In the genomic region with DNA sequence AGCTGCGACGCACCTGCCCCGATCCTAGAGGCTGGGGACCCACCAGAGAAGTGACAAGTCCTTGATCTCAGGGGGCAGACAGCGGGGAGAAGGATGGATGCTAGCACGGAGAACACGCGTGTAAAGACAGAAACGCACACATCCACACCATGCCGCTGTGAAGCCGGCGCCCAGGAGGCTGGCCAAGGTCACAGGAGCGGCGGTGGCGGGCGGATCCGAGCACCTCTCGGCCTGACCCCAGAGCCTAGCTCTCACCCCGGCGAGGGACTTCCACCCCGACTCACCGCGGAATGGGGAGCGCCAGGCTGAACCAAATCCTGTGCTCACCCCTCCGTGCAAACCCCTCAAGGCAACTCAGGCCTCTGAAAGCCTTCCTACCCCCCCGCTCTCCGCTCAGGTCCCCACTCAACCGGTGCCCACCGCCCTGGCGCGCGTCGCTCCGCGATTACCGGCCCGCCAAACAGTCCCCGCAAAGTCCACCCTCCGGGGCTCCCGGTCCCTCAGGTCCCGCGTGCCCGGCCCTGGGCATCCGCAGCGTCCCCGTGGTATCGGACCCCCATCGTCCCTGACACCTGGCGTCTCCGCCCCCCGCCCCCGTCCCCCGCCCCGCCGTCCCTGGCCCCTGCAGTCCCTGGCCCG, we compare ENCODE assay signal across 8 cellular contexts. TPM values are rescaled to one million over a fixed set of nuclear protein-coding genes. Genes with fewer than 3 reads are reported as not detected.
DNase-seq lines count a peak whose midpoint lies in the region; ATAC-seq, FAIRE-seq and TF ChIP-seq lines count a peak whose summit lies in the region.

No MANE protein-coding gene starts in this region.

- H3K4me1 Mint-ChIP-seq in endothelial cell (ENCODE audit: unreplicated experiment), result peaks cover 35% of the 10 kb centered on the region
- peaks cover 4 to 44% (median 28%) of the 10 kb centered on the region in 7 donors for H3K4me1 Mint-ChIP-seq in naive thymus-derived CD4-positive, alpha-beta T cell

- peak in 1 of 2 experiments; percentile 22; a peak in 4 of 6 replicates for ATAC-seq in A549
- peak; percentile 14 for ATAC-seq in naive thymus-derived CD4-positive, alpha-beta T cell
- no peak for ATAC-seq in GM19463 (IDR thresholded peaks at IDR 0.05; ENCODE audit: unreplicated experiment)

- intact Hi-C loops in naive thymus-derived CD4-positive, alpha-beta T cell (cut with micrococcal nuclease), result loop anchor here in 1 of 2 donors (2.0 kb wide), 1 partner anchor 24 kb away; no protein-coding TSS in a partner anchor

- H3K27ac Mint-ChIP-seq in endothelial cell (ENCODE audit: unreplicated experiment), result no peak overlapping the region
- peak overlapping the region in 7 of 9 donors; percentile 65 to 90 (median 78) for H3K27ac Mint-ChIP-seq in naive thymus-derived CD4-positive, alpha-beta T cell

- H3K36me3 Mint-ChIP-seq in endothelial cell (ENCODE audit: low read depth, unreplicated experiment), result peaks cover 13% of the 10 kb centered on the region
- H3K36me3 Mint-ChIP-seq in naive thymus-derived CD4-positive, alpha-beta T cell, result peaks cover 0 to 5% (median 4%) of the 10 kb centered on the region in 5 donors

- H3K27me3 ChIP-seq in NT2/D1 (ENCODE audit: insufficient read depth, insufficient read length), result peaks cover 30% of the 10 kb centered on the region
- no peaks in the 10 kb centered on the region for H3K27me3 ChIP-seq in naive thymus-derived CD4-positive, alpha-beta T cell (ENCODE audit: control insufficient read depth in 2 of 2, insufficient read depth in 2 of 2, low read length in 2 of 2)

- peaks cover 7% of the 10 kb centered on the region; the same call in 1 of the 3 replicates for H3K4me1 ChIP-seq in A549
- H3K4me1 ChIP-seq in NT2/D1 (ENCODE audit: insufficient read depth, insufficient read length), result peaks cover 3% of the 10 kb centered on the region
- peaks cover 0 to 7% of the 10 kb centered on the region in 2 donors for H3K4me1 ChIP-seq in naive thymus-derived CD4-positive, alpha-beta T cell (ENCODE audit: control insufficient read depth in 2 of 2, insufficient read depth in 2 of 2, low read length in 2 of 2)

- POLR2A ChIA-PET in A549 (lab: Yijun Ruan, JAX), result no interaction called here
- POLR2A ChIA-PET in naive thymus-derived CD4-positive, alpha-beta T cell (lab: Charles Lee), result interaction anchor here (0.7 kb wide), 1 partner anchor 65 kb away, joined by 3 read pairs; no protein-coding TSS in a partner anchor

- peak overlapping the region; percentile 66 to 90 for H3K27ac ChIP-seq in A549
- no peak overlapping the region for H3K27ac ChIP-seq in naive thymus-derived CD4-positive, alpha-beta T cell (ENCODE audit: low read depth, low read length)

- DNase-seq in A549 (ENCODE audit: low read depth in 1 of 2, low spot score in 1 of 2) (no peak), NT2/D1 (ENCODE audit: low read depth, low spot score) (no peak), endothelial cell (ENCODE audit: low spot score) (no peak), H54 (ENCODE audit: insufficient read length, low spot score) (no peak), GM19240 (ENCODE audit: insufficient read length, low spot score) (no peak), GM10266 (ENCODE audit: extremely low spot score) (no peak)
- peak in 2 of 9 donors; percentile 12 to 24 for DNase-seq in naive thymus-derived CD4-positive, alpha-beta T cell

- CTCF ChIA-PET in A549 (lab: Yijun Ruan, JAX), result interaction anchor here (1.6 kb wide), 1 partner anchor 47 kb away, joined by 4 read pairs; no protein-coding TSS in a partner anchor
- CTCF ChIA-PET in naive thymus-derived CD4-positive, alpha-beta T cell (lab: Charles Lee), result no interaction called here

- TF ChIP-seq CTCF in A549 (IDR thresholded peaks at IDR 0.05), result no peak
- no peak for TF ChIP-seq CTCF in endothelial cell (IDR thresholded peaks at IDR 0.05; ENCODE audit: unreplicated experiment)
- no peak for TF ChIP-seq CTCF in GM10266 (IDR thresholded peaks at IDR 0.05; ENCODE audit: control insufficient read depth, insufficient read depth, low read depth, missing control alignments)

- 70% methylated on average over 26 of the region's 55 CpGs for WGBS in A549 (ENCODE audit: missing lambda C conversion rate)

- no peak for TF ChIP-seq EP300 in A549 (IDR thresholded peaks at IDR 0.05)

- TF ChIP-seq POLR2A in A549 (IDR thresholded peaks at IDR 0.05; ENCODE audit: low read length), result no peak
- no peak for TF ChIP-seq POLR2A in H54 (IDR thresholded peaks at IDR 0.05; ENCODE audit: low read depth, low read length)

- H3K4me3 ChIP-seq in A549 (peak overlapping the region; percentile 72), NT2/D1 (ENCODE audit: insufficient read length, low read depth) (peak overlapping the region; percentile 42)
- H3K4me3 ChIP-seq in naive thymus-derived CD4-positive, alpha-beta T cell (ENCODE audit: low read length), result peak overlapping the region; percentile 6

- FAIRE-seq in A549 (lab: Jason Lieb, UNC) (no peak), H54 (lab: Jason Lieb, UNC) (no peak)

- H3K9me3 ChIP-seq in A549 (no peaks in the 10 kb centered on the region), NT2/D1 (ENCODE audit: insufficient read depth, low read length) (no peaks in the 10 kb centered on the region)
- no peaks in the 10 kb centered on the region for H3K9me3 ChIP-seq in naive thymus-derived CD4-positive, alpha-beta T cell (ENCODE audit: control insufficient read depth in 2 of 3, low read length in 3 of 3)

- H3K4me2 ChIP-seq in A549, result peak overlapping the region; percentile 75

- no peaks in the 10 kb centered on the region for H3K9me3 Mint-ChIP-seq in endothelial cell (ENCODE audit: unreplicated experiment)
- H3K9me3 Mint-ChIP-seq in naive thymus-derived CD4-positive, alpha-beta T cell, result peaks cover 0 to 2% (median 0%) of the 10 kb centered on the region in 11 donors

- H3K9ac ChIP-seq in NT2/D1 (ENCODE audit: insufficient read length, low read depth), result peak overlapping the region; percentile 71

- H3K27me3 Mint-ChIP-seq in endothelial cell (ENCODE audit: unreplicated experiment), result peaks cover 16% of the 10 kb centered on the region
- H3K27me3 Mint-ChIP-seq in naive thymus-derived CD4-positive, alpha-beta T cell, result peaks cover 0 to 81% (median 6%) of the 10 kb centered on the region in 5 donors

- no peak for TF ChIP-seq RAD21 in A549 (conservative IDR thresholded peaks at IDR 0.05 in 1 of 2, IDR thresholded peaks at IDR 0.05 in 1 of 2)

- H3K36me3 ChIP-seq in NT2/D1 (ENCODE audit: insufficient read depth, insufficient read length, low read length), result peaks cover 28% of the 10 kb centered on the region
- H3K36me3 ChIP-seq in naive thymus-derived CD4-positive, alpha-beta T cell (ENCODE audit: control insufficient read depth in 2 of 3, insufficient read depth in 3 of 3, low read length in 3 of 3), result no peaks in the 10 kb centered on the region

- H3K4me3 Mint-ChIP-seq in endothelial cell (ENCODE audit: unreplicated experiment), result peak overlapping the region; percentile 90
- peak overlapping the region; percentile 64 to 91 (median 84) for H3K4me3 Mint-ChIP-seq in naive thymus-derived CD4-positive, alpha-beta T cell

TF ChIP-seq in A549, 52 proteins besides CTCF, POLR2A, EP300 and RAD21:
- TF ChIP-seq GATA3 (IDR thresholded peaks at IDR 0.05; ENCODE audit: borderline replicate concordance) (no peak), HDAC2 (IDR thresholded peaks at IDR 0.05) (no peak), POLR2AphosphoS2 (conservative IDR thresholded peaks at IDR 0.05; ENCODE audit: low read length) (no peak)
- TF ChIP-seq, protein P1, sequence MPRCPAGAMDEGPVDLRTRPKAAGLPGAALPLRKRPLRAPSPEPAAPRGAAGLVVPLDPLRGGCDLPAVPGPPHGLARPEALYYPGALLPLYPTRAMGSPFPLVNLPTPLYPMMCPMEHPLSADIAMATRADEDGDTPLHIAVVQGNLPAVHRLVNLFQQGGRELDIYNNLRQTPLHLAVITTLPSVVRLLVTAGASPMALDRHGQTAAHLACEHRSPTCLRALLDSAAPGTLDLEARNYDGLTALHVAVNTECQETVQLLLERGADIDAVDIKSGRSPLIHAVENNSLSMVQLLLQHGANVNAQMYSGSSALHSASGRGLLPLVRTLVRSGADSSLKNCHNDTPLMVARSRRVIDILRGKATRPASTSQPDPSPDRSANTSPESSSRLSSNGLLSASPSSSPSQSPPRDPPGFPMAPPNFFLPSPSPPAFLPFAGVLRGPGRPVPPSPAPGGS (IDR thresholded peaks at IDR 0.05), result no peak

RNA-seq across cellular contexts. Expression of a gene that starts 0.5 kb away (rescaled TPM):
- polyA plus RNA-seq in A549 (2011; rRNA removed) (78.3 and 93.0 TPM in 2 replicates), A549 (2017; fragmentation: RNase III; extraction: RNeasy Plus Mini Kit Qiagen cat#74134 plus additional on column Dnase treatment) (69.1 to 75.6 TPM (median 74.7 TPM) in 3 replicates)
- polyA plus RNA-seq in A549 (2012; cell fraction: cytosol; rRNA removed), result 31.6 and 34.0 TPM in 2 replicates
- 22.1 and 32.2 TPM in 2 replicates for polyA plus RNA-seq in A549 (2012; cell fraction: nucleus; rRNA removed)
- 41.9 and 43.6 TPM in 2 replicates for polyA minus RNA-seq in A549 (2011; rRNA and poly(A)+ RNA removed)
- total RNA-seq in endothelial cell (ENCODE audit: unreplicated experiment), result 105 TPM
- 100 to 1,000 TPM in 4 of 5 experiments, 10 to 100 TPM in 1; 96.3 to 257 (median 114) TPM for total RNA-seq in naive thymus-derived CD4-positive, alpha-beta T cell
- polyA plus RNA-seq in naive thymus-derived CD4-positive, alpha-beta T cell, result 10 to 100 TPM; 82.2 to 94.0 TPM

RNA-seq across cellular contexts. Expression of a gene that starts 36.4 kb away (rescaled TPM):
- 0.44 and 0.78 TPM in 2 replicates for polyA plus RNA-seq in A549 (2011; rRNA removed)
- 0.09 TPM in 2 replicates for polyA plus RNA-seq in A549 (2012; cell fraction: cytosol; rRNA removed)
- polyA plus RNA-seq in A549 (2012; cell fraction: nucleus; rRNA removed), result 0.23 and 0.37 TPM in 2 replicates
- 0.42 to 2.3 TPM (median 2.2 TPM) in 3 replicates for polyA plus RNA-seq in A549 (2017; fragmentation: RNase III; extraction: RNeasy Plus Mini Kit Qiagen cat#74134 plus additional on column Dnase treatment)
- polyA minus RNA-seq in A549 (2011; rRNA and poly(A)+ RNA removed), result 0.33 TPM in 1 of 2 replicates, not detected in the other
- total RNA-seq in endothelial cell (ENCODE audit: unreplicated experiment), result 1.5 TPM
- not detected for total RNA-seq in naive thymus-derived CD4-positive, alpha-beta T cell
- not detected for polyA plus RNA-seq in naive thymus-derived CD4-positive, alpha-beta T cell

Comparison
In these comparisons a context has a peak if more than half of its experiments do, and no peak if none do; other contexts are left out.
1. H3K4me3 ChIP-seq: peak in every context shown above with its lines; median percentile 72 in A549; 42 in NT2/D1; 6 in naive thymus-derived CD4-positive, alpha-beta T cell.